ENCODE assay signal across 8 cellular contexts in genomic region chr5:113514263-113514590, GRCh38. TPM values are rescaled to one million over a fixed set of nuclear protein-coding genes. Genes with fewer than 3 reads are reported as not detected.
DNase-seq lines count a peak whose midpoint lies in the region; ATAC-seq and TF ChIP-seq lines count a peak whose summit lies in the region.

No MANE protein-coding gene starts in this region.

- H3K4me2 ChIP-seq in H9 (ENCODE audit: insufficient read depth, insufficient read length, low read length): peak overlapping the region; percentile 89

- H2BK120ac ChIP-seq in H9 (ENCODE audit: low read depth, low read length, poor library complexity, severe bottlenecking): no peak overlapping the region

- H3K18ac ChIP-seq in H9 (ENCODE audit: insufficient read length, low read depth, low read length): no peak overlapping the region

- H3K4me3 ChIP-seq in AG10803 (ENCODE audit: low read length) (peak overlapping the region; percentile 78), iPS-15b (ENCODE audit: low read depth, low read length) (peak overlapping the region; percentile 78)

- H3K9ac ChIP-seq in H9 (ENCODE audit: extremely low read depth, insufficient read length, low read length): peak overlapping the region; percentile 47
- H3K9ac ChIP-seq in iPS-15b (ENCODE audit: low read depth, low read length): peak overlapping the region; percentile 85

- WGBS in H9 (ENCODE audit: extremely low coverage, insufficient read length, low lambda C conversion rate): no CpG with 5 or more reads among the region's 10 CpGs

- intact Hi-C loops in activated CD8-positive, alpha-beta T cell treated with anti-CD3 and anti-CD28 coated beads for 36 hours (cut with micrococcal nuclease): loop anchor here (5.0 to 10.0 kb wide), 3 partner anchors 93 to 499 kb away; no protein-coding TSS in a partner anchor

- H3K27me3 Mint-ChIP-seq in H9 (ENCODE audit: low read depth): peaks cover 7% of the 10 kb centered on the region
- H3K27me3 Mint-ChIP-seq in activated CD8-positive, alpha-beta T cell treated with anti-CD3 and anti-CD28 coated beads for 36 hours: peaks cover 7% of the 10 kb centered on the region
- peaks cover 14% of the 10 kb centered on the region for H3K27me3 Mint-ChIP-seq in stimulated activated naive CD8-positive, alpha-beta T cell treated with anti-CD3 and anti-CD28 coated beads, Interleukin-15, amount 100 ng/mL, for 72 hours

- H3K9me3 Mint-ChIP-seq in H9: no peaks in the 10 kb centered on the region
- H3K9me3 Mint-ChIP-seq in activated CD8-positive, alpha-beta T cell treated with anti-CD3 and anti-CD28 coated beads for 36 hours: peaks cover 2% of the 10 kb centered on the region
- no peaks in the 10 kb centered on the region for H3K9me3 Mint-ChIP-seq in stimulated activated naive CD8-positive, alpha-beta T cell treated with anti-CD3 and anti-CD28 coated beads, Interleukin-15, amount 100 ng/mL, for 72 hours

- H4K91ac ChIP-seq in H9 (ENCODE audit: insufficient read length, low read depth, low read length): no peak overlapping the region

- no peak overlapping the region for H3K56ac ChIP-seq in H9 (ENCODE audit: insufficient read length, low read depth, low read length)

- H4K8ac ChIP-seq in H9 (replicated peaks; ENCODE audit: insufficient read length, low read depth, low read length): no peak overlapping the region

- no peaks in the 10 kb centered on the region for H3K36me3 ChIP-seq in iPS-15b (ENCODE audit: control insufficient read depth, insufficient read depth, low read length)

- H2AFZ ChIP-seq in H9 (ENCODE audit: low read length): no peak overlapping the region

- H2AK5ac ChIP-seq in H9 (ENCODE audit: insufficient read length, low read length): no peak overlapping the region

- peaks cover 14 to 18% of the 10 kb centered on the region in 2 experiments for H3K4me1 Mint-ChIP-seq in H9
- H3K4me1 Mint-ChIP-seq in activated CD8-positive, alpha-beta T cell treated with anti-CD3 and anti-CD28 coated beads for 36 hours (ENCODE audit: low read depth): peaks cover 25% of the 10 kb centered on the region
- H3K4me1 Mint-ChIP-seq in stimulated activated naive CD8-positive, alpha-beta T cell treated with anti-CD3 and anti-CD28 coated beads, Interleukin-15, amount 100 ng/mL, for 72 hours: peaks cover 27% of the 10 kb centered on the region

- peaks cover 5% of the 10 kb centered on the region for H3K23me2 ChIP-seq in H9 (ENCODE audit: insufficient read length, low read depth, low read length, poor library complexity, severe bottlenecking)

- H3K27me3 ChIP-seq in H9 (ENCODE audit: insufficient read depth, low read length) (no peaks in the 10 kb centered on the region), iPS-15b (ENCODE audit: control insufficient read depth, insufficient read depth, low read length) (no peaks in the 10 kb centered on the region)

- no peak for ATAC-seq in activated CD8-positive, alpha-beta T cell treated with anti-CD3 and anti-CD28 coated beads for 36 hours
- ATAC-seq in stimulated activated naive CD8-positive, alpha-beta T cell treated with anti-CD3 and anti-CD28 coated beads, Interleukin-15, amount 100 ng/mL, for 72 hours: no peak

- no peaks in the 10 kb centered on the region for H3K79me2 ChIP-seq in H9 (ENCODE audit: insufficient read depth, low read length)

- POLR2A ChIA-PET in activated CD8-positive, alpha-beta T cell treated with anti-CD3 and anti-CD28 coated beads for 36 hours (lab: Charles Lee): interaction anchor here (0.6 to 0.9 kb wide), 2 partner anchors 18 to 86 kb away, joined by 3 read pairs; no protein-coding TSS in a partner anchor

- no peaks in the 10 kb centered on the region for H3K79me1 ChIP-seq in H9 (ENCODE audit: insufficient read depth, low read depth, low read length, poor library complexity, severe bottlenecking)

- H3K36me3 Mint-ChIP-seq in H9 (ENCODE audit: insufficient read depth in 1 of 3, low read depth in 3 of 3): peaks cover 7 to 32% (median 17%) of the 10 kb centered on the region in 3 experiments; a peak in 6 of 7 replicates
- peaks cover 25% of the 10 kb centered on the region for H3K36me3 Mint-ChIP-seq in activated CD8-positive, alpha-beta T cell treated with anti-CD3 and anti-CD28 coated beads for 36 hours (ENCODE audit: low read depth)

- H3K4ac ChIP-seq in H9 (ENCODE audit: low read depth, low read length): no peak overlapping the region

- TF ChIP-seq CTCF in AG10803 (conservative IDR thresholded peaks at IDR 0.05; ENCODE audit: low read length) (no peak), H9 (conservative IDR thresholded peaks at IDR 0.05) (no peak)
- TF ChIP-seq CTCF in activated CD8-positive, alpha-beta T cell treated with anti-CD3 and anti-CD28 coated beads for 36 hours (IDR thresholded peaks at IDR 0.05): no peak

- H2BK20ac ChIP-seq in H9 (ENCODE audit: low read depth, low read length, poor library complexity, severe bottlenecking): no peak overlapping the region

- no peak overlapping the region for H4K5ac ChIP-seq in H9 (ENCODE audit: insufficient read length, low read depth, low read length)

- peak overlapping the region; percentile 18; the same call in 1 of the 2 replicates for H3K14ac ChIP-seq in H9 (ENCODE audit: insufficient read depth, low read length)

- no peak overlapping the region for H3T11ph ChIP-seq in H9 (ENCODE audit: low read length)

- H3K27ac ChIP-seq in H9 (ENCODE audit: insufficient read length, low read depth, low read length): no peak overlapping the region

- peak overlapping the region in 2 of 3 experiments; percentile 79 to 94; a peak in 1 of 7 replicates for H3K27ac Mint-ChIP-seq in H9
- peak overlapping the region; percentile 93 for H3K27ac Mint-ChIP-seq in activated CD8-positive, alpha-beta T cell treated with anti-CD3 and anti-CD28 coated beads for 36 hours
- peak overlapping the region; percentile 85 to 96 for H3K27ac Mint-ChIP-seq in stimulated activated naive CD8-positive, alpha-beta T cell treated with anti-CD3 and anti-CD28 coated beads, Interleukin-15, amount 100 ng/mL, for 72 hours

- CTCF ChIA-PET in activated CD8-positive, alpha-beta T cell treated with anti-CD3 and anti-CD28 coated beads for 36 hours (lab: Charles Lee): interaction anchor here (2.1 to 2.8 kb wide), 3 partner anchors 10 to 177 kb away, joined by 6 to 13 read pairs (median 7); no protein-coding TSS in a partner anchor

- H3K4me1 ChIP-seq in H9 (ENCODE audit: insufficient read depth, low read length): no peaks in the 10 kb centered on the region
- no peaks in the 10 kb centered on the region for H3K4me1 ChIP-seq in iPS-15b (ENCODE audit: control insufficient read depth, insufficient read depth, low read length)

- H3K4me3 Mint-ChIP-seq in H9: peak overlapping the region; percentile 87 to 90
- peak overlapping the region; percentile 93 for H3K4me3 Mint-ChIP-seq in activated CD8-positive, alpha-beta T cell treated with anti-CD3 and anti-CD28 coated beads for 36 hours
- peak overlapping the region; percentile 87 to 90 for H3K4me3 Mint-ChIP-seq in stimulated activated naive CD8-positive, alpha-beta T cell treated with anti-CD3 and anti-CD28 coated beads, Interleukin-15, amount 100 ng/mL, for 72 hours

- no peak overlapping the region for H3K23ac ChIP-seq in H9 (ENCODE audit: insufficient read length, low read depth, low read length)

- DNase-seq in AG10803 (ENCODE audit: low read depth): no peak
- no peak for DNase-seq in H9
- DNase-seq in activated CD8-positive, alpha-beta T cell treated with anti-CD3 and anti-CD28 coated beads for 36 hours: no peak
- no peak for DNase-seq in stimulated activated naive CD8-positive, alpha-beta T cell treated with anti-CD3 and anti-CD28 coated beads, Interleukin-15, amount 100 ng/mL, for 72 hours
- DNase-seq in stimulated activated CD4-positive, alpha-beta T cell treated with anti-CD3 and anti-CD28 coated beads, Interleukin-4, amount 100 ng/mL, for 4 hours: no peak
- DNase-seq in KG1 (lab: John Stamatoyannopoulos, UW): no peak
- no peak for DNase-seq in UCSD-AML1 (lab: John Stamatoyannopoulos, UW; ENCODE audit: unreplicated experiment)

- H3K9me3 ChIP-seq in H9 (ENCODE audit: control insufficient read depth, low read depth, low read length): no peaks in the 10 kb centered on the region
- no peaks in the 10 kb centered on the region for H3K9me3 ChIP-seq in iPS-15b (ENCODE audit: control insufficient read depth, insufficient read depth, low read length)

- H2BK15ac ChIP-seq in H9 (ENCODE audit: low read depth, low read length): no peak overlapping the region

- no peak overlapping the region for H2BK5ac ChIP-seq in H9 (ENCODE audit: insufficient read length, low read length)

- H4K20me1 ChIP-seq in H9 (ENCODE audit: control insufficient read depth, insufficient read depth, insufficient read length): no peaks in the 10 kb centered on the region

- no peak overlapping the region for H2BK12ac ChIP-seq in H9 (ENCODE audit: insufficient read length, low read depth, low read length)

RNA-seq across cellular contexts. Expression of gene YTHDC2, which starts 0.7 kb away (rescaled TPM):
- 18.9 and 22.5 TPM in 2 replicates for total RNA-seq in H9 (2021)
- total RNA-seq in activated CD8-positive, alpha-beta T cell treated with anti-CD3 and anti-CD28 coated beads for 36 hours: 10 to 100 TPM; 26.8 to 28.2 TPM

RNA-seq across cellular contexts. Expression of gene MCC, which starts 26.0 kb away (rescaled TPM):
- 7.6 and 7.9 TPM in 2 replicates for total RNA-seq in H9 (2021)
- total RNA-seq in activated CD8-positive, alpha-beta T cell treated with anti-CD3 and anti-CD28 coated beads for 36 hours: 1 to 10 TPM; 4.9 to 5.4 TPM
